10 cellular contexts compared by ENCODE assay signal in genomic region chr9:129936222-129936621, GRCh38.
DNase-seq lines count a peak whose midpoint lies in the region; ATAC-seq and TF ChIP-seq lines count a peak whose summit lies in the region.
"Had no signal": no experiment of that assay in that cellular context is flagged by ENCODE, and none has a peak within 500 bp of the region (broad histone marks: within the 10 kb centered on the region; RNA-seq: fewer than 3 reads in every experiment).

No MANE protein-coding gene starts in this region.

- intact Hi-C loops in activated CD4-positive, alpha-beta memory T cell treated with anti-CD3 and anti-CD28 coated beads for 36 hours (cut with micrococcal nuclease): no loop called here
- intact Hi-C loops in transverse colon (cut with DNase I; ENCODE audit: low total_unique reads): no loop called here
- intact Hi-C loops in Calu3 (cut with micrococcal nuclease; ENCODE audit: unreplicated experiment): no loop called here

- peaks cover 18 to 65% (median 27%) of the 10 kb centered on the region in 4 donors for H3K4me1 ChIP-seq in transverse colon

- peak overlapping the region; percentile 99 for H3K27ac Mint-ChIP-seq in activated T-cell treated with anti-CD3 and anti-CD28 coated beads, Interleukin-2, amount 50 U/mL, for 72 hours
- H3K27ac Mint-ChIP-seq in activated CD4-positive, alpha-beta memory T cell treated with anti-CD3 and anti-CD28 coated beads for 36 hours: peak overlapping the region; percentile 78
- H3K27ac Mint-ChIP-seq in osteocyte (ENCODE audit: unreplicated experiment): no peak overlapping the region
- H3K27ac Mint-ChIP-seq in Calu3 (ENCODE audit: unreplicated experiment): no peak overlapping the region

- no peak for ATAC-seq in activated T-cell treated with anti-CD3 and anti-CD28 coated beads, Interleukin-2, amount 50 U/mL, for 72 hours (replicated peaks in 1 of 2)

- no peaks in the 10 kb centered on the region for H3K27me3 ChIP-seq in transverse colon

- CTCF ChIA-PET in activated CD4-positive, alpha-beta memory T cell treated with anti-CD3 and anti-CD28 coated beads for 36 hours (lab: Charles Lee): interaction anchor here (2.1 kb wide), 1 partner anchor 9 kb away, joined by 4 read pairs; no protein-coding TSS in a partner anchor
- CTCF ChIA-PET in Calu3 (lab: Charles Lee): no interaction called here

- no peaks in the 10 kb centered on the region for H3K27me3 Mint-ChIP-seq in activated T-cell treated with anti-CD3 and anti-CD28 coated beads, Interleukin-2, amount 50 U/mL, for 72 hours (ENCODE audit: low read depth)
- H3K27me3 Mint-ChIP-seq in activated CD4-positive, alpha-beta memory T cell treated with anti-CD3 and anti-CD28 coated beads for 36 hours: no peaks in the 10 kb centered on the region
- H3K27me3 Mint-ChIP-seq in osteocyte (ENCODE audit: unreplicated experiment) (no peaks in the 10 kb centered on the region), Calu3 (ENCODE audit: unreplicated experiment) (no peaks in the 10 kb centered on the region)
- H3K27me3 Mint-ChIP-seq: dendritic cell treated with granulocyte-macrophage colony-stimulating factor and Interleukin-4, amounts not matched to agents 40 ng/mL and 50 ng/mL, for 4 days had no signal

- H3K36me3 Mint-ChIP-seq in activated T-cell treated with anti-CD3 and anti-CD28 coated beads, Interleukin-2, amount 50 U/mL, for 72 hours (ENCODE audit: insufficient read depth in 2 of 2): peaks cover 14 to 38% of the 10 kb centered on the region in 2 donors
- peaks cover 14% of the 10 kb centered on the region for H3K36me3 Mint-ChIP-seq in activated CD4-positive, alpha-beta memory T cell treated with anti-CD3 and anti-CD28 coated beads for 36 hours
- H3K36me3 Mint-ChIP-seq in osteocyte (ENCODE audit: unreplicated experiment): peaks cover 9% of the 10 kb centered on the region
- no peaks in the 10 kb centered on the region for H3K36me3 Mint-ChIP-seq in Calu3 (ENCODE audit: insufficient read depth, unreplicated experiment)

- H3K9me3 Mint-ChIP-seq in activated T-cell treated with anti-CD3 and anti-CD28 coated beads, Interleukin-2, amount 50 U/mL, for 72 hours: peaks cover 0 to 1% of the 10 kb centered on the region in 2 donors
- H3K9me3 Mint-ChIP-seq in activated CD4-positive, alpha-beta memory T cell treated with anti-CD3 and anti-CD28 coated beads for 36 hours: no peaks in the 10 kb centered on the region
- no peaks in the 10 kb centered on the region for H3K9me3 Mint-ChIP-seq in osteocyte (ENCODE audit: unreplicated experiment)
- H3K9me3 Mint-ChIP-seq in Calu3 (ENCODE audit: low read depth, unreplicated experiment): no peaks in the 10 kb centered on the region
- H3K9me3 Mint-ChIP-seq: dendritic cell treated with granulocyte-macrophage colony-stimulating factor and Interleukin-4, amounts not matched to agents 40 ng/mL and 50 ng/mL, for 4 days had no signal

- in situ Hi-C loops in transverse colon (cut with MboI; ENCODE audit: low pct_ligation_motif_present in 1 of 4, low pct_unique_long_range_greater_than_20kb in 1 of 4, low sequenced_read_pairs in 3 of 4): no loop called here

- DNase-seq in activated T-cell treated with anti-CD3 and anti-CD28 coated beads, Interleukin-2, amount 50 U/mL, for 72 hours: no peak
- DNase-seq in activated T-cell treated with anti-CD3 and anti-CD28 coated beads for 4 hours: no peak
- no peak for DNase-seq in activated CD4-positive, alpha-beta memory T cell treated with anti-CD3 and anti-CD28 coated beads for 36 hours
- DNase-seq in iPS-NIHi11 (ENCODE audit: low spot score): peak; percentile 30
- DNase-seq in transverse colon: no peak
- DNase-seq in osteocyte (ENCODE audit: extremely low spot score, unreplicated experiment): no peak
- no peak for DNase-seq in NCI-H2081 treated with DMSO at 0.1 percent for 48 hours (lab: John Stamatoyannopoulos, UW)
- no peak for DNase-seq in Calu3
- DNase-seq: T-helper 9 cell had no signal

- peaks cover 82% of the 10 kb centered on the region for H3K4me1 Mint-ChIP-seq in activated T-cell treated with anti-CD3 and anti-CD28 coated beads, Interleukin-2, amount 50 U/mL, for 72 hours (ENCODE audit: low read depth)
- H3K4me1 Mint-ChIP-seq in activated CD4-positive, alpha-beta memory T cell treated with anti-CD3 and anti-CD28 coated beads for 36 hours (ENCODE audit: low read depth): peaks cover 73% of the 10 kb centered on the region
- H3K4me1 Mint-ChIP-seq in osteocyte (ENCODE audit: unreplicated experiment) (peaks cover 56% of the 10 kb centered on the region), Calu3 (ENCODE audit: low read depth, unreplicated experiment) (no peaks in the 10 kb centered on the region)

- BruUV-seq in Calu3 (replicated peaks; lab: Mats Ljungman, UMichigan): no TSS peak

- WGBS in transverse colon (ENCODE audit: low coverage in 1 of 2), 2 donors: 40 to 64% methylated on average over 2 to 5 of the region's 5 CpGs

- no peaks in the 10 kb centered on the region for H3K36me3 ChIP-seq in transverse colon

- H3K4me3 ChIP-seq in transverse colon: no peak overlapping the region

- POLR2A ChIA-PET in activated CD4-positive, alpha-beta memory T cell treated with anti-CD3 and anti-CD28 coated beads for 36 hours (lab: Charles Lee): interaction anchor here (4.3 kb wide), 1 partner anchor 48 kb away, joined by 25 read pairs; no protein-coding TSS in a partner anchor

- peak overlapping the region in 1 of 2 donors; percentile 54 for H3K4me3 Mint-ChIP-seq in activated T-cell treated with anti-CD3 and anti-CD28 coated beads, Interleukin-2, amount 50 U/mL, for 72 hours
- H3K4me3 Mint-ChIP-seq in activated CD4-positive, alpha-beta memory T cell treated with anti-CD3 and anti-CD28 coated beads for 36 hours: no peak overlapping the region
- no peak overlapping the region for H3K4me3 Mint-ChIP-seq in osteocyte (ENCODE audit: unreplicated experiment)
- H3K4me3 Mint-ChIP-seq in Calu3 (ENCODE audit: low read depth, unreplicated experiment): no peak overlapping the region
- H3K4me3 Mint-ChIP-seq: dendritic cell treated with granulocyte-macrophage colony-stimulating factor and Interleukin-4, amounts not matched to agents 40 ng/mL and 50 ng/mL, for 4 days had no signal

- H3K27ac ChIP-seq in transverse colon: peak overlapping the region in 3 of 4 donors; percentile 72 to 82 (median 73)

- no peak for TF ChIP-seq POLR2A in transverse colon (IDR thresholded peaks at IDR 0.05)

- no peaks in the 10 kb centered on the region for H3K9me3 ChIP-seq in transverse colon

- no peak for TF ChIP-seq CTCF in transverse colon (IDR thresholded peaks at IDR 0.05)
- TF ChIP-seq CTCF in osteocyte (IDR thresholded peaks at IDR 0.05): no peak
- no peak for TF ChIP-seq CTCF in Calu3 (IDR thresholded peaks at IDR 0.05; ENCODE audit: unreplicated experiment)

- TF ChIP-seq EP300 in transverse colon (IDR thresholded peaks at IDR 0.05; ENCODE audit: low read depth): no peak

Comparison
In these comparisons a context has a peak if more than half of its experiments do, and no peak if none do; other contexts are left out.
1. H3K27ac Mint-ChIP-seq: peak in activated T-cell treated with anti-CD3 and anti-CD28 coated beads, Interleukin-2, amount 50 U/mL, for 72 hours (single experiment) and activated CD4-positive, alpha-beta memory T cell treated with anti-CD3 and anti-CD28 coated beads for 36 hours (single experiment); none in osteocyte (single experiment) and Calu3 (single experiment).